Comparison of ENCODE assay signal across 23 cellular contexts in the genomic region with DNA sequence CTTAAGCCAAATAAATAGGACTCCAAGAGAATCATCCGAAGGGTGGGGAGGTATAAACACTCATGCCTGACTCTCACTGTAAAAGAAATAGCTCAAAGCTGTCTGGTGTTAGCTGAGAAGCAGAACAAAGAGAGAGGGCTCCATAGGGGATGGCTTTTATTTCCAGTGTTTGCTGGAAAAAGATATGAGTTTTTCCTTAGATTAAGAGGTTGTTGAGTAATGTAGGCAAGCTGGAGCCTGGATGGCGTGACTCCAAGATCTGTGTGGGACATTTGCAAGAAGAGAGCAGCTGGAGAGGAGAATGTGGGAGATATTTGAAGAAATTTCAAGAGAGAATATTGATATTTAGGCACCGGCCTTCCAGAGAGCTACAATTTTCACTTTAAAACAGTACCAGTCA.
DNase-seq lines count a peak whose midpoint lies in the region; ATAC-seq and TF ChIP-seq lines count a peak whose summit lies in the region.
"Had no signal": no experiment of that assay in that cellular context is flagged by ENCODE, and none has a peak within 500 bp of the region (broad histone marks: within the 10 kb centered on the region; RNA-seq: fewer than 3 reads in every experiment).

No MANE protein-coding gene starts in this region.

- no peaks in the 10 kb centered on the region for H3K9me3 ChIP-seq in prostate gland
- H3K9me3 ChIP-seq: MG63, upper lobe of right lung had no signal

- TF ChIP-seq CTCF in astrocyte of the spinal cord (IDR thresholded peaks at IDR 0.05; ENCODE audit: low read depth, low read length) (no peak), foreskin fibroblast (IDR thresholded peaks at IDR 0.05; ENCODE audit: low read depth, low read length) (no peak), prostate gland (IDR thresholded peaks at IDR 0.05) (no peak)

- no peaks in the 10 kb centered on the region for H3K27me3 ChIP-seq in prostate gland (replicated peaks; ENCODE audit: insufficient read depth)
- H3K27me3 ChIP-seq: cardiac muscle cell, foreskin keratinocyte, MG63, upper lobe of right lung had no signal

- DNase-seq in AG08396 (ENCODE audit: low spot score) (peak; percentile 9), astrocyte of the spinal cord (ENCODE audit: low read depth, low spot score) (peak; percentile 10), foreskin fibroblast (peak; percentile 60 to 82), non-pigmented ciliary epithelial cell (ENCODE audit: low read depth) (peak; percentile 5), prostate gland (ENCODE audit: low spot score) (no peak)
- DNase-seq: activated B cell treated with CpG ODN at 0.5 μM for 24 hours; activated T-cell treated with anti-CD3 and anti-CD28 coated beads, Interleukin-2, amount 50 U/mL, for 72 hours; EL; foreskin keratinocyte; MG63; NCI-H187; NCI-H524; SIG-M5; stimulated activated CD4-positive, alpha-beta T cell treated with anti-CD3 and anti-CD28 coated beads, Interleukin-15, amount 100 ng/mL, for 24 hours; stimulated activated naive CD8-positive, alpha-beta T cell treated with anti-CD3 and anti-CD28 coated beads, Interleukin-15, Interleukin-2, amounts not matched to agents 100 U/mL and 50 U/mL, for 24 hours; T-helper 17 cell; upper lobe of right lung had no signal

- in situ Hi-C loops in astrocyte of the spinal cord (cut with HindIII; ENCODE audit: low sequenced_read_pairs): no loop called here

- ATAC-seq in GM19324 (IDR thresholded peaks at IDR 0.05; ENCODE audit: low FRiP score, unreplicated experiment): no peak
- no peak for ATAC-seq in HG03354 (IDR thresholded peaks at IDR 0.05; ENCODE audit: poor library complexity, severe bottlenecking, unreplicated experiment)
- ATAC-seq in HG03378 (IDR thresholded peaks at IDR 0.05; ENCODE audit: unreplicated experiment): no peak
- ATAC-seq: activated naive CD4-positive, alpha-beta T cell treated with anti-CD3 and anti-CD28 coated beads, Interleukin-2, amount 50 U/mL, for 72 hours; activated T-cell treated with anti-CD3 and anti-CD28 coated beads, Interleukin-2, amount 50 U/mL, for 72 hours; foreskin keratinocyte; HepG2; stimulated activated naive CD8-positive, alpha-beta T cell treated with anti-CD3 and anti-CD28 coated beads, Interleukin-15, Interleukin-2, amounts not matched to agents 100 U/mL and 50 U/mL, for 24 hours; T-helper 17 cell; upper lobe of right lung had no signal

- no peak overlapping the region for H3K4me3 ChIP-seq in astrocyte of the spinal cord (ENCODE audit: low read depth, low read length)
- H3K4me3 ChIP-seq in foreskin fibroblast (ENCODE audit: low read depth in 1 of 2, low read length in 2 of 2): no peak overlapping the region
- H3K4me3 ChIP-seq in prostate gland: no peak overlapping the region
- H3K4me3 ChIP-seq: cardiac muscle cell, MG63, upper lobe of right lung had no signal

- no peaks in the 10 kb centered on the region for H3K36me3 ChIP-seq in prostate gland
- H3K36me3 ChIP-seq: cardiac muscle cell, MG63, upper lobe of right lung had no signal

- TF ChIP-seq POLR2A in prostate gland (IDR thresholded peaks at IDR 0.05): no peak

- intact Hi-C loops in prostate gland (cut with DNase I): no loop called here

- no peaks in the 10 kb centered on the region for H3K4me1 ChIP-seq in prostate gland (replicated peaks)
- H3K4me1 ChIP-seq: foreskin keratinocyte, upper lobe of right lung had no signal

- no peak overlapping the region for H3K27ac ChIP-seq in prostate gland
- H3K27ac ChIP-seq: cardiac muscle cell, foreskin keratinocyte, upper lobe of right lung had no signal

- 75% methylated on average over 3 of the region's 3 CpGs for WGBS in prostate gland
